8 cellular contexts compared by ENCODE assay signal in the genomic region with DNA sequence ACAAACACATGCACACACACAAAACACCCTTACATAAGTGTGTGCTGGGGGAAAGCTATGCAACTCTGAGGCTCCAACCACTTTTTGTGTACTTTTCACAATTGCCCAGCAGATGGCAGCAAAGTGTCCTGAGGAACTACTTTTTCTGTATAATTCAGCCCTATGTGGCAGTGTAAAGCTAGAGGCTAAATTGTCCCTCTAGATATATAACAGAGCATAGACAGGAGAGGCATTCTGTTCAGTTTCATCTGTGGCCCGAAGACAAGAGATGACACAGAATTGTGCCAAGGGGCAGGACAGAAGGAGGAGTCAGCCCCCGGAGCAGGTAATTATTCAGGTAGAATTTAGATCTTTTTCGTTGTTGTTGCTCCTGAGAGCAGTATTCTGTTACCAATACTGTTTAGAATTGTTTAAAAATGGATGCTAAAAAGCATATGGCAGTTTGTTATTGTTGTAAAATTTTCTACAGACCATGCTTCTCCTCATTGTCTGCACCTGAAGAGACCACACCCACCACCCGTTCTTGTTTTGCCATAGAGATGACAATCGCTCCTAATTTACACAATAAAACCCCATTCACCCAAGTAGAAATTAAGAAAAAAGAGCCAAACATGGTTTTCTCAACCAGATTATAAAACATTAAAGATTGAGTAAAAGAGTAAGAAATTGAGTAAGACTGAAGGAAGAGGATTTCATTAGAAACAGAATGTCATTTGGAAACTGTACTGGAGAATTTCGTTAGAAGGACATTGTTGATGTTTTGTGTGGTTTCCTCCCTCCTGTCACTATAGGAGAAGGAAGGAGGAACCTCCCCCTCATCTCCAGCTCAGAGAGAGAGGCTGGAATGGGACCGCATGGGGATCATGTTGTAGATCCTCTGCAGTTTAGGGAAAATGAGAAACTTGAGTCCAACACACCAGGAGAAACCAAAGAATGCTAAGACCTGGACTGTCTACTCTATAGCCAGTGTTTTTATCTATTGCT. TPM values are rescaled to one million over a fixed set of nuclear protein-coding genes. Genes with fewer than 3 reads are reported as not detected.
DNase-seq lines count a peak whose midpoint lies in the region; ATAC-seq and TF ChIP-seq lines count a peak whose summit lies in the region.

No MANE protein-coding gene starts in this region.

- intact Hi-C loops in ovary (cut with DNase I) = no loop called here

- WGBS in ovary, 3 donors = 47 to 52% (median 50%) methylated on average over 7 of the region's 7 CpGs

- H3K9me3 ChIP-seq in ovary = peaks cover 0 to 10% of the 10 kb centered on the region in 2 donors

- TF ChIP-seq CTCF in LNCaP clone FGC (IDR thresholded peaks at IDR 0.05; ENCODE audit: control insufficient read depth, extremely low read depth, insufficient read depth) = peak; percentile 74
- no peak for TF ChIP-seq CTCF in ovary (IDR thresholded peaks at IDR 0.05)

- no peak overlapping the region for H3K4me3 ChIP-seq in LNCaP clone FGC (ENCODE audit: low read depth, low read length)
- H3K4me3 ChIP-seq in ovary = no peak overlapping the region

- no peak for TF ChIP-seq POLR2A in ovary (IDR thresholded peaks at IDR 0.05)

- no peaks in the 10 kb centered on the region for H3K36me3 ChIP-seq in ovary

- ATAC-seq in GM21825 (IDR thresholded peaks at IDR 0.05; ENCODE audit: unreplicated experiment) = peak; percentile 56

- peak; percentile 14 for DNase-seq in DMS79 treated with DMSO at 0.1 percent for 48 hours (lab: John Stamatoyannopoulos, UW)
- no peak for DNase-seq in LNCaP clone FGC (ENCODE audit: low read depth)
- DNase-seq in SIG-M5 treated with dmso at 0.1 percent for 504 hours (lab: John Stamatoyannopoulos, UW; ENCODE audit: unreplicated experiment) = peak; percentile 85
- DNase-seq in activated effector memory CD4-positive, alpha-beta T cell treated with anti-CD3 and anti-CD28 coated beads, Interleukin-2, amount 50 U/mL, for 16 hours = peak; percentile 78
- DNase-seq in globus pallidus (ENCODE audit: low spot score) = peak; percentile 62
- peak in 3 of 5 donors; percentile 12 to 31 (median 21) for DNase-seq in ovary
- peak; percentile 63 for DNase-seq in ureter (ENCODE audit: low spot score)

- no peaks in the 10 kb centered on the region for H3K27me3 ChIP-seq in ovary

- no peaks in the 10 kb centered on the region for H3K4me1 ChIP-seq in ovary (ENCODE audit: insufficient read depth)

- no peak overlapping the region for H3K27ac ChIP-seq in ovary

- TF ChIP-seq EP300 in ovary (IDR thresholded peaks at IDR 0.05) = no peak

RNA-seq across cellular contexts. Expression of gene MS4A7, which starts 14.5 kb away (rescaled TPM):
- total RNA-seq in ovary (10 to 100 TPM in 5 of 7 donors, 1 to 10 TPM in 2; 5.9 to 30.1 (median 11.6) TPM), ureter (33.2 TPM)
- polyA plus RNA-seq in ovary = 10 to 100 TPM in 1 of 2 donors, 1 to 10 TPM in 1; 5.4 to 38.2 TPM

RNA-seq across cellular contexts. Expression of gene MS4A14, which starts 32.4 kb away (rescaled TPM):
- total RNA-seq in ovary (1 to 10 TPM in 2 of 7 donors, under 1 TPM in 5; 0.10 to 1.3 (median 0.82) TPM), ureter (1.5 TPM)
- polyA plus RNA-seq in ovary = 1 to 10 TPM in 1 of 2 donors, under 1 TPM in 1; 0.22 to 2.1 TPM

RNA-seq across cellular contexts. Expression of gene MS4A6E, which starts 36.8 kb away (rescaled TPM):
- total RNA-seq in ovary (1 to 10 TPM in 1 of 7 donors, not detected in 6; 1.3 TPM), ureter (not detected)
- polyA plus RNA-seq in ovary = not detected
